ENCODE assay signal across 8 cellular contexts in the genomic region with DNA sequence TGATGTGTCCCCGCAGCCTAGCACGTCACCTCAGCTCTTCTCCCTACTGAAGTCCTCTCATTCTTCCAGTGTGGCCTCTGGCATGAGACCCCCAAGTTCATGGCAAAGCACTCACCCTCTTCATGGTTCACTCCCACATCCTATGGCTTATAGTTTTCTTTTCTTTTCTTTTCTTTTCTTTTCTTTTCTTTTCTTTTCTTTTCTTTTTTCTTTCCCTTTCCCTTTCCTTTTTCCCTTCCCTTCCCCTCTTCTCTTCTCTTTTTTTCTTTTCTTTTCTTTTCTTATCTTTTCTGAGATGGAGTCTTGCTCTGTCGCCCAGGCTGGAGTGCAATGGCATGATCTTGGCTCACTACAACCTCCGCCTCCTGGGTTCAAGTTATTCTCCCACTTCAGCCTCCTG.
"Had no signal": no experiment of that assay in that cellular context is flagged by ENCODE, and none has a peak within 500 bp of the region (broad histone marks: within the 10 kb centered on the region; RNA-seq: fewer than 3 reads in every experiment).

No MANE protein-coding gene starts in this region.

- ATAC-seq: GM12878 had no signal

- DNase-seq: GDM1, GF-D8 had no signal

- FAIRE-seq: G401.6, GM12878, GM12891, GM12892, GM18507, GM19239 had no signal

- H3K4me3 ChIP-seq: GM12878 had no signal
